In the genomic region with DNA sequence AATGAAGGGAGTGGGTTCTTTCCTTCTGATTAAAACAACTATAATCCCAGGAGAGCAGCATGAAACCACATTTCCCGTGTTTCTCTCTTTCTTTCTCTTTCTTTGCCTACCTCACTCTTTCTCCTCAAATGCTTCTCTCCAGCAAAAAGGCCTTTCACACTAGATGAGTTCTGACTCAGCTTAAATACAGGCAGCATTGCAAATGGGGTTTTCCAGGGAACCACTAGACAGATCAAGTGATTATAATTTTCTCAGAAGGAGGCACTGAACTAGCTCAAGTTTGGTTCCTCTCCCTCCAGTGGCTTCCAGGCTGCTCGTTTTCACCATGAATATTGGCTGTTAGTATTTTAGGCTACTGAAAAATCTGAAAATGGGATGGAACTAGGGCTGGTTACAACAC, we compare ENCODE assay signal across 28 cellular contexts.
DNase-seq lines count a peak whose midpoint lies in the region; TF ChIP-seq lines count a peak whose summit lies in the region.
"Had no signal": no experiment of that assay in that cellular context is flagged by ENCODE, and none has a peak within 500 bp of the region (broad histone marks: within the 10 kb centered on the region; RNA-seq: fewer than 3 reads in every experiment).

No MANE protein-coding gene starts in this region.

- CTCF ChIA-PET in MCF 10A (lab: Yijun Ruan, JAX), result no interaction called here

- intact Hi-C loops in MCF 10A (cut with micrococcal nuclease) (no loop called here), breast epithelium (cut with DNase I; ENCODE audit: low total_unique reads) (no loop called here), transverse colon (cut with DNase I; ENCODE audit: low total_unique reads) (no loop called here)

- no TSS peak for BruUV-seq in MCF 10A (replicated peaks; lab: Mats Ljungman, UMichigan)

- no peaks in the 10 kb centered on the region for H3K27me3 Mint-ChIP-seq in MCF 10A (ENCODE audit: insufficient read depth, unreplicated experiment)
- H3K27me3 Mint-ChIP-seq: activated naive CD4-positive, alpha-beta T cell treated with anti-CD3 and anti-CD28 coated beads, Interleukin-2, amount 50 U/mL, for 24 hours; stimulated activated memory B cell treated with anti-CD40 and anti-IgM and Interleukin-4, amounts not matched to agents 10 μg/mL and 1 μg/mL and 100 μg/mL, for 72 hours had no signal

- TF ChIP-seq EP300 in transverse colon (IDR thresholded peaks at IDR 0.05; ENCODE audit: low read depth), result no peak

- H3K4me3 ChIP-seq in breast epithelium (no peak overlapping the region), fibroblast of pulmonary artery (replicated peaks; ENCODE audit: low read depth, low read length) (no peak overlapping the region), transverse colon (no peak overlapping the region)
- H3K4me3 ChIP-seq in effector memory CD4-positive, alpha-beta T cell (ENCODE audit: insufficient read depth, low read depth, low read length, poor library complexity, severe bottlenecking), result no peak overlapping the region
- H3K4me3 ChIP-seq: GM23248, heart left ventricle, ovary, upper lobe of right lung had no signal

- H3K9me3 Mint-ChIP-seq in MCF 10A (ENCODE audit: unreplicated experiment), result no peaks in the 10 kb centered on the region

- H3K27ac Mint-ChIP-seq in MCF 10A (ENCODE audit: low read depth, unreplicated experiment), result no peak overlapping the region
- H3K27ac Mint-ChIP-seq: activated naive CD4-positive, alpha-beta T cell treated with anti-CD3 and anti-CD28 coated beads, Interleukin-2, amount 50 U/mL, for 24 hours; stimulated activated memory B cell treated with anti-CD40 and anti-IgM and Interleukin-4, amounts not matched to agents 10 μg/mL and 1 μg/mL and 100 μg/mL, for 72 hours had no signal

- POLR2A ChIA-PET in MCF 10A (lab: Yijun Ruan, JAX), result no interaction called here

- no peaks in the 10 kb centered on the region for H3K36me3 ChIP-seq in breast epithelium
- H3K36me3 ChIP-seq in transverse colon, result no peaks in the 10 kb centered on the region
- no peaks in the 10 kb centered on the region for H3K36me3 ChIP-seq in effector memory CD4-positive, alpha-beta T cell (ENCODE audit: control insufficient read depth, insufficient read depth, low read length)
- H3K36me3 ChIP-seq: heart left ventricle, ovary, upper lobe of right lung had no signal

- no peak overlapping the region for H3K27ac ChIP-seq in breast epithelium
- no peak overlapping the region for H3K27ac ChIP-seq in transverse colon
- H3K27ac ChIP-seq in effector memory CD4-positive, alpha-beta T cell (ENCODE audit: insufficient read depth, low read length, poor library complexity, severe bottlenecking), result no peak overlapping the region
- H3K27ac ChIP-seq: 22Rv1, C4-2B, epithelial cell of prostate, GM23248, heart left ventricle, ovary, upper lobe of right lung, VCaP had no signal

- no peak overlapping the region for H3K4me3 Mint-ChIP-seq in MCF 10A (ENCODE audit: unreplicated experiment)
- H3K4me3 Mint-ChIP-seq: activated naive CD4-positive, alpha-beta T cell treated with anti-CD3 and anti-CD28 coated beads, Interleukin-2, amount 50 U/mL, for 24 hours; stimulated activated memory B cell treated with anti-CD40 and anti-IgM and Interleukin-4, amounts not matched to agents 10 μg/mL and 1 μg/mL and 100 μg/mL, for 72 hours had no signal

- peaks cover 0 to 8% of the 10 kb centered on the region in 2 donors for H3K9me3 ChIP-seq in breast epithelium
- no peaks in the 10 kb centered on the region for H3K9me3 ChIP-seq in transverse colon
- H3K9me3 ChIP-seq in effector memory CD4-positive, alpha-beta T cell (ENCODE audit: control insufficient read depth, low read length), result no peaks in the 10 kb centered on the region
- H3K9me3 ChIP-seq: Caco-2, ovary, upper lobe of right lung had no signal

- no peak for TF ChIP-seq POLR2A in breast epithelium (IDR thresholded peaks at IDR 0.05)
- no peak for TF ChIP-seq POLR2A in transverse colon (IDR thresholded peaks at IDR 0.05)

- no peak for TF ChIP-seq CTCF in MCF 10A (IDR thresholded peaks at IDR 0.05; ENCODE audit: unreplicated experiment)
- no peak for TF ChIP-seq CTCF in breast epithelium (IDR thresholded peaks at IDR 0.05)
- no peak for TF ChIP-seq CTCF in fibroblast of pulmonary artery (IDR thresholded peaks at IDR 0.05; ENCODE audit: low read length, missing control alignments)
- no peak for TF ChIP-seq CTCF in transverse colon (IDR thresholded peaks at IDR 0.05)

- H3K4me1 ChIP-seq in breast epithelium, result no peaks in the 10 kb centered on the region
- no peaks in the 10 kb centered on the region for H3K4me1 ChIP-seq in transverse colon
- no peaks in the 10 kb centered on the region for H3K4me1 ChIP-seq in effector memory CD4-positive, alpha-beta T cell (ENCODE audit: control insufficient read depth, insufficient read depth, low read length, poor library complexity, severe bottlenecking)
- H3K4me1 ChIP-seq: Caco-2, heart left ventricle, upper lobe of right lung had no signal

- H3K36me3 Mint-ChIP-seq in MCF 10A (ENCODE audit: insufficient read depth, unreplicated experiment), result no peaks in the 10 kb centered on the region
- H3K36me3 Mint-ChIP-seq: activated naive CD4-positive, alpha-beta T cell treated with anti-CD3 and anti-CD28 coated beads, Interleukin-2, amount 50 U/mL, for 24 hours; stimulated activated memory B cell treated with anti-CD40 and anti-IgM and Interleukin-4, amounts not matched to agents 10 μg/mL and 1 μg/mL and 100 μg/mL, for 72 hours had no signal

- in situ Hi-C loops in transverse colon (cut with MboI; ENCODE audit: low pct_ligation_motif_present in 1 of 4, low pct_unique_long_range_greater_than_20kb in 1 of 4, low sequenced_read_pairs in 3 of 4), result no loop called here

- DNase-seq in MCF 10A (ENCODE audit: unreplicated experiment) (peak; percentile 1), breast epithelium (ENCODE audit: low spot score in 2 of 2) (no peak), amniotic epithelial cell (ENCODE audit: low read depth) (peak; percentile 11), fibroblast of pulmonary artery (ENCODE audit: low read depth) (peak; percentile 4), COLO668 (lab: John Stamatoyannopoulos, UW; ENCODE audit: unreplicated experiment) (no peak), transverse colon (no peak), DMS 273 (lab: John Stamatoyannopoulos, UW; ENCODE audit: unreplicated experiment) (no peak)
- no peak for DNase-seq in effector memory CD4-positive, alpha-beta T cell
- DNase-seq: activated CD4-positive, alpha-beta T cell treated with anti-CD3 and anti-CD28 coated beads for 4 hours; Caco-2; DND-41; effector CD4-positive, alpha-beta T cell; GM23248; heart left ventricle; KG1; NCI-H1436; NCI-H2107; NCI-H446 treated with DMSO at 0.1 percent for 48 hours; NCI-H774; ovary; SW 1271; upper lobe of right lung had no signal

- 44 to 57% methylated on average over 1 to 2 of the region's 2 CpGs for WGBS in transverse colon (ENCODE audit: low coverage in 1 of 2), 2 donors

- H3K27me3 ChIP-seq in breast epithelium (no peaks in the 10 kb centered on the region), transverse colon (no peaks in the 10 kb centered on the region)
- H3K27me3 ChIP-seq in effector memory CD4-positive, alpha-beta T cell (replicated peaks; ENCODE audit: control insufficient read depth, insufficient read depth, low read length, poor library complexity, severe bottlenecking), result no peaks in the 10 kb centered on the region
- H3K27me3 ChIP-seq: heart left ventricle, ovary, upper lobe of right lung had no signal

- no peaks in the 10 kb centered on the region for H3K4me1 Mint-ChIP-seq in MCF 10A (ENCODE audit: insufficient read depth, unreplicated experiment)
- H3K4me1 Mint-ChIP-seq: activated naive CD4-positive, alpha-beta T cell treated with anti-CD3 and anti-CD28 coated beads, Interleukin-2, amount 50 U/mL, for 24 hours; stimulated activated memory B cell treated with anti-CD40 and anti-IgM and Interleukin-4, amounts not matched to agents 10 μg/mL and 1 μg/mL and 100 μg/mL, for 72 hours had no signal

Comparison
In these comparisons a context has a peak if more than half of its experiments do, and no peak if none do; other contexts are left out.
1. DNase-seq: peak in MCF 10A (single experiment), amniotic epithelial cell (single experiment) and fibroblast of pulmonary artery (single experiment); none in breast epithelium (0 of 2), COLO668 (single experiment), transverse colon (single experiment), DMS 273 (single experiment) and effector memory CD4-positive, alpha-beta T cell (0 of 3).